ENCODE assay signal across 8 cellular contexts in the genomic region with DNA sequence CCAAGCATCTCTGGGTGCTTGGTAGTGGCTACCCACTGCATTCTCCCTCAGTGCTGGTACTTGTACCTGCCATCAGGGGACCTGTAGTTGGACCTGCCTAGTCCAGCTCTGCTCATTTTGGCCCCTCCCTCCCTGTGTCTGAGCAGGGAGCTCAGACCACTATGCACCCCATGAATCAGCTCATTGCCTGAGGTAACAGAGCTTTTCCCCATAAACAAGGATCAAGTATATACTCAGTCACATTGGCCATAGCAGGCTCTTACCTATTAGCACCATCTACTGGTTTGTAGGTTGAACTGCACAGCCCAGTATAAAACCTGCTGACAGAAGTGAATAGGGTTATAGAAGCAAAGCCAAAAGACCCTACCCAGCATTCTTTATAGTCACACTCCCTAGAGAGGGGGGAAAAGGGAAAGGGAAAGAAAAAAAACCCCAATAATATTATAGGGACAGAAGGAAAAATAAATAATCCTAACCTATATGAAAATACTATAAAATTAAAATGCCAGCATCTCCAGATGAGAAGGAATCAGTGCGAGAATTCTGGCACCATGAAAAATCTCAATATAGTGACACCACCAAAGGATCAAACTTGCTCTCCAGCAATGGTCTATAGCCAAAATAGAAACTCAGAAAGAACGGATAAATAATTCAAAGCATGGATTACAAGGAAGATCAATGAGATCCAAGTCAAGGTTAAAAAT. TPM values are rescaled to one million over a fixed set of nuclear protein-coding genes. Genes with fewer than 3 reads are reported as not detected.
DNase-seq lines count a peak whose midpoint lies in the region; ATAC-seq and TF ChIP-seq lines count a peak whose summit lies in the region.

No MANE protein-coding gene starts in this region.

- intact Hi-C loops in prostate gland (cut with DNase I) = loop anchor here (5.0 kb wide), 1 partner anchor 127 kb away; no protein-coding TSS in a partner anchor

- no peaks in the 10 kb centered on the region for H3K27me3 ChIP-seq in gastroesophageal sphincter
- no peaks in the 10 kb centered on the region for H3K27me3 ChIP-seq in prostate gland (replicated peaks; ENCODE audit: insufficient read depth)

- H3K4me1 ChIP-seq in gastroesophageal sphincter (peaks cover 0 to 5% (median 0%) of the 10 kb centered on the region in 3 donors), prostate gland (replicated peaks) (no peaks in the 10 kb centered on the region)

- no peak overlapping the region for H3K27ac ChIP-seq in gastroesophageal sphincter
- H3K27ac ChIP-seq in prostate gland = no peak overlapping the region

- peaks cover 0 to 22% (median 0%) of the 10 kb centered on the region in 3 donors for H3K9me3 ChIP-seq in gastroesophageal sphincter
- H3K9me3 ChIP-seq in prostate gland = no peaks in the 10 kb centered on the region

- TF ChIP-seq CTCF in gastroesophageal sphincter (IDR thresholded peaks at IDR 0.05) = peak; percentile 62 to 75 (median 70)
- TF ChIP-seq CTCF in prostate gland (IDR thresholded peaks at IDR 0.05) = peak; percentile 24 to 75 (median 56)

- DNase-seq in activated CD4-positive, CD25-positive, alpha-beta regulatory T cell treated with anti-CD3 and anti-CD28 coated beads, Interleukin-2, amount 50 U/mL, for 72 hours = no peak
- DNase-seq in HCEC 1CT (peak; percentile 74), NCI-H226 (peak; percentile 9), activated T-cell treated with anti-CD3 and anti-CD28 coated beads for 24 hours (ENCODE audit: low read depth) (peak; percentile 23), prostate gland (ENCODE audit: low spot score) (peak; percentile 8)

- TF ChIP-seq POLR2A in gastroesophageal sphincter (IDR thresholded peaks at IDR 0.05) (no peak), prostate gland (IDR thresholded peaks at IDR 0.05) (no peak)

- TF ChIP-seq EP300 in gastroesophageal sphincter (IDR thresholded peaks at IDR 0.05) = no peak

- H3K36me3 ChIP-seq in gastroesophageal sphincter = peaks cover 0 to 50% of the 10 kb centered on the region in 2 donors
- H3K36me3 ChIP-seq in prostate gland = no peaks in the 10 kb centered on the region

- WGBS in gastroesophageal sphincter (ENCODE audit: low coverage in 1 of 2), 2 donors = 64 to 75% methylated on average over 2 of the region's 2 CpGs
- 93% methylated on average over 2 of the region's 2 CpGs for WGBS in prostate gland

- peak; percentile 76 to 85 for ATAC-seq in activated CD4-positive, CD25-positive, alpha-beta regulatory T cell treated with anti-CD3 and anti-CD28 coated beads, Interleukin-2, amount 50 U/mL, for 24 hours
- ATAC-seq in gastroesophageal sphincter = no peak
- no peak for ATAC-seq in GM18519 (IDR thresholded peaks at IDR 0.05; ENCODE audit: low FRiP score, unreplicated experiment)

- H3K4me3 ChIP-seq in gastroesophageal sphincter (no peak overlapping the region), prostate gland (no peak overlapping the region)

RNA-seq across cellular contexts. Expression of a gene that starts 6.9 kb away (rescaled TPM):
- total RNA-seq in gastroesophageal sphincter = 1 to 10 TPM; 1.1 to 3.8 (median 3.2) TPM
- under 1 TPM; 0.27 to 0.97 TPM for total RNA-seq in prostate gland

Comparison
In these comparisons a context has a peak if more than half of its experiments do, and no peak if none do; other contexts are left out.
1. ATAC-seq: peak in activated CD4-positive, CD25-positive, alpha-beta regulatory T cell treated with anti-CD3 and anti-CD28 coated beads, Interleukin-2, amount 50 U/mL, for 24 hours (2 of 2); none in gastroesophageal sphincter (single experiment) and GM18519 (single experiment).